11 cellular contexts compared by ENCODE assay signal in the genomic region with DNA sequence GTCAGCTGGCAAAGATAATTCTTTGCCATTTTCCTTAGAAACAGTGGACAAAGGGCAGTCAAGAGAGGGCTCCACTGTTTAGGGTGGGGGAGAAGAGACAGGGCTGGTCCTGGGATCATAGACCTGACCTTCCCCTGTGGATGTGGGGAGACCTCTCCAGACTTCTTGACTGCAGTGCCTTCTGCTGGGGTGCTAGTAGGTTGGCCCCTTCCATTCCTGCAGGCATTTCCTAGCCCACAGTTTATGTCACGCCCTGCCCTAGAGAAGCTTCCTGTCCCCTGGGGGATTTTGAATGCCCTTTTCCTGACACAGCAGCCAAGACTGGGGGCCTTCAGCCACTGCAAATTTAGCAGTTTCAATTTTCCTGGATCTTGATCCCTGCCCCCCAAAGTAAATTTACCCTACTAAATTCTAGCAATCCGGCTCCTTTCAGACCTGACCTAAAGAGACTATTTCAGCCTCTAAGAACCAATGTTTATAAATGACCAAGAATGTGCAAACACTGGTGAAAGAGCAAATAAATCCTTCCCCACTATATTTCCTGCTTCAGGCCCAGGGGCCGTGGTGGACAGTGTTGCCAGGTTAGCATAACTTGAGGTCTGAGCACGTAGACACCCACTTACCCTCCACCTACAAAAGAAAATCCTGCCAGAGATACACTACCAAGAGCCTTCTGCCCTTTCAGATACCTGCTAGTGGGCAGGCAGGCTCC. TPM values are rescaled to one million over a fixed set of nuclear protein-coding genes. Genes with fewer than 3 reads are reported as not detected.
DNase-seq lines count a peak whose midpoint lies in the region; ATAC-seq and TF ChIP-seq lines count a peak whose summit lies in the region.
"Had no signal": no experiment of that assay in that cellular context is flagged by ENCODE, and none has a peak within 500 bp of the region (broad histone marks: within the 10 kb centered on the region; RNA-seq: fewer than 3 reads in every experiment).

No MANE protein-coding gene starts in this region.

- TF ChIP-seq CTCF in RWPE2 (IDR thresholded peaks at IDR 0.05; ENCODE audit: poor library complexity, severe bottlenecking) (peak; percentile 56), esophagus muscularis mucosa (IDR thresholded peaks at IDR 0.05) (no peak)

- TF ChIP-seq EP300 in esophagus muscularis mucosa (IDR thresholded peaks at IDR 0.05), result no peak

- H3K27me3 ChIP-seq in RWPE2 (ENCODE audit: insufficient read depth, poor library complexity, severe bottlenecking), result no peaks in the 10 kb centered on the region
- H3K27me3 ChIP-seq in esophagus muscularis mucosa, result peaks cover 0 to 26% (median 0%) of the 10 kb centered on the region in 4 donors
- H3K27me3 ChIP-seq: ovary had no signal

- H3K9me3 ChIP-seq in RWPE2 (ENCODE audit: severe bottlenecking), result no peaks in the 10 kb centered on the region
- no peaks in the 10 kb centered on the region for H3K9me3 ChIP-seq in esophagus muscularis mucosa
- H3K9me3 ChIP-seq: ovary had no signal

- TF ChIP-seq POLR2A in esophagus muscularis mucosa (IDR thresholded peaks at IDR 0.05; ENCODE audit: low read depth), result no peak

- H3K4me1 ChIP-seq in RWPE2 (ENCODE audit: insufficient read depth, poor library complexity, severe bottlenecking), result peaks cover 15% of the 10 kb centered on the region
- H3K4me1 ChIP-seq in esophagus muscularis mucosa, result peaks cover 29 to 34% (median 30%) of the 10 kb centered on the region in 4 donors

- ATAC-seq in RWPE2 (ENCODE audit: low read depth) (peak; percentile 5; the same call in 1 of the 3 replicates), sciatic nerve (peak; percentile 9)
- ATAC-seq: activated CD8-positive, alpha-beta memory T cell treated with anti-CD3 and anti-CD28 coated beads, Interleukin-2, amount 10 ng/mL, durations not matched to agents 7 days and 5 days had no signal

- H3K4me3 ChIP-seq in RWPE2 (ENCODE audit: severe bottlenecking) (no peak overlapping the region), esophagus muscularis mucosa (no peak overlapping the region)
- H3K4me3 ChIP-seq: ovary had no signal

- H3K27ac ChIP-seq in RWPE2 (ENCODE audit: poor library complexity, severe bottlenecking) (no peak overlapping the region), esophagus muscularis mucosa (replicated peaks in 1 of 4) (peak overlapping the region in 2 of 4 donors; percentile 34 to 55)
- H3K27ac ChIP-seq: ovary had no signal

- H3K36me3 ChIP-seq in RWPE2 (ENCODE audit: low read depth) (no peaks in the 10 kb centered on the region), esophagus muscularis mucosa (no peaks in the 10 kb centered on the region)
- H3K36me3 ChIP-seq: ovary had no signal

- intact Hi-C loops in sciatic nerve (cut with DNase I), result loop anchor here (5.0 kb wide), 1 partner anchor 85 kb away; no protein-coding TSS in a partner anchor
- intact Hi-C loops in esophagus muscularis mucosa (cut with DNase I), result no loop called here

- DNase-seq in ELR (ENCODE audit: low read depth) (peak; percentile 33), RWPE2 (ENCODE audit: low spot score) (no peak), iPS-NIHi11 (ENCODE audit: low spot score) (peak; percentile 10), sciatic nerve (ENCODE audit: low spot score) (no peak), NCI-H446 (lab: John Stamatoyannopoulos, UW) (no peak), DMS 273 treated with DMSO at 0.1 percent for 48 hours (lab: John Stamatoyannopoulos, UW) (no peak), esophagus muscularis mucosa (ENCODE audit: extremely low spot score) (no peak)
- no peak for DNase-seq in stimulated activated CD4-positive, alpha-beta T cell treated with anti-CD3 and anti-CD28 coated beads, Interleukin-4, amount 100 ng/mL, for 1 hour
- DNase-seq: activated CD8-positive, alpha-beta memory T cell treated with anti-CD3 and anti-CD28 coated beads, Interleukin-2, amount 10 ng/mL, durations not matched to agents 7 days and 5 days; T-helper 1 cell had no signal

- 81% methylated on average over 4 of the region's 4 CpGs for WGBS in esophagus muscularis mucosa

RNA-seq across cellular contexts. Expression of a gene that starts 58.4 kb away (rescaled TPM):
- 52.3 TPM for total RNA-seq in sciatic nerve
- 10 to 100 TPM in 2 of 4 donors, 1 to 10 TPM in 2; 7.5 to 12.5 (median 10.0) TPM for total RNA-seq in esophagus muscularis mucosa

Comparison
In these comparisons a context has a peak if more than half of its experiments do, and no peak if none do; other contexts are left out.
1. DNase-seq: peak in ELR (single experiment) and iPS-NIHi11 (single experiment); none in RWPE2 (single experiment), sciatic nerve (single experiment), NCI-H446 (0 of 2), DMS 273 treated with DMSO at 0.1 percent for 48 hours (single experiment), esophagus muscularis mucosa (single experiment) and stimulated activated CD4-positive, alpha-beta T cell treated with anti-CD3 and anti-CD28 coated beads, Interleukin-4, amount 100 ng/mL, for 1 hour (single experiment).